Comparison of ENCODE assay signal across 15 cellular contexts in the genomic region with DNA sequence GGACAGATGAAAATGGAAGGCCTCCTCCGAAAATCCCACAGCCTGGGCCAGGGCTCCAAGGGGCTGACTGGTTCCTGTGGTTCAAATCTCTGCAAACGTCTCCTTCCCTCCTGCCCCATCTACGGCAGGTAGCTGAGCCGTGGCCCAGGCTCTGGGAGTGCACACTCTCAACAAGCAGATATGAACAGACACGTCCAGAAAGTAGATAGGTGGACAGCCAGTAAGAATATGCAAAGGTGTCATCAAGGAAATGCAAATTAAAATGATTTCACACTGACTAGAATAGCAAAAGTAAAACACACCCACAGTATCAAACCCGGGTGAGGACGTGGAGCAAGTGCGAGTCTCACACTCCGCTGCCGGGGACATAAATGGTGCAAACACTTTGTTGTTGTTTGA.
DNase-seq lines count a peak whose midpoint lies in the region; ATAC-seq and TF ChIP-seq lines count a peak whose summit lies in the region.
"Had no signal": no experiment of that assay in that cellular context is flagged by ENCODE, and none has a peak within 500 bp of the region (broad histone marks: within the 10 kb centered on the region; RNA-seq: fewer than 3 reads in every experiment).

No MANE protein-coding gene starts in this region.

- no peaks in the 10 kb centered on the region for H3K9me3 Mint-ChIP-seq in nephron
- no peaks in the 10 kb centered on the region for H3K9me3 Mint-ChIP-seq in naive thymus-derived CD8-positive, alpha-beta T cell
- H3K9me3 Mint-ChIP-seq: activated naive CD8-positive, alpha-beta T cell treated with anti-CD3 and anti-CD28 coated beads, Interleukin-2, amount 10 ng/mL, durations not matched to agents 7 days and 5 days; CD8-positive, alpha-beta T cell had no signal

- TF ChIP-seq CTCF in RWPE1 (conservative IDR thresholded peaks at IDR 0.05; ENCODE audit: low read depth) (no peak), nephron (IDR thresholded peaks at IDR 0.05; ENCODE audit: unreplicated experiment in 3 of 3) (no peak), tibial nerve (IDR thresholded peaks at IDR 0.05) (no peak), lower leg skin (IDR thresholded peaks at IDR 0.05) (no peak)

- TF ChIP-seq POLR2A in tibial nerve (IDR thresholded peaks at IDR 0.05) (no peak), lower leg skin (IDR thresholded peaks at IDR 0.05) (no peak)

- peak overlapping the region; percentile 86 for H3K27ac ChIP-seq in RWPE1
- H3K27ac ChIP-seq in tibial nerve = peak overlapping the region in 3 of 4 donors; percentile 64 to 89 (median 76)

- H3K9me3 ChIP-seq in tibial nerve = no peaks in the 10 kb centered on the region

- H3K27me3 ChIP-seq in tibial nerve = no peaks in the 10 kb centered on the region

- POLR2A ChIA-PET in RWPE1 (lab: Yijun Ruan, JAX; ENCODE audit: low non-redundant PET) = interaction anchor here (0.9 kb wide), 1 partner anchor 92 kb away, joined by 3 read pairs; no protein-coding TSS in a partner anchor
- POLR2A ChIA-PET in naive thymus-derived CD8-positive, alpha-beta T cell (lab: Charles Lee) = interaction anchor here (1.5 kb wide), 1 partner anchor 100 kb away, joined by 4 read pairs; no protein-coding TSS in a partner anchor

- H3K36me3 Mint-ChIP-seq in nephron (ENCODE audit: low read depth) = peaks cover 7% of the 10 kb centered on the region
- no peaks in the 10 kb centered on the region for H3K36me3 Mint-ChIP-seq in naive thymus-derived CD8-positive, alpha-beta T cell
- H3K36me3 Mint-ChIP-seq: activated naive CD8-positive, alpha-beta T cell treated with anti-CD3 and anti-CD28 coated beads, Interleukin-2, amount 10 ng/mL, durations not matched to agents 7 days and 5 days; CD8-positive, alpha-beta T cell had no signal

- DNase-seq in RWPE1 (ENCODE audit: low spot score) (no peak), tibial nerve (ENCODE audit: low spot score in 2 of 2) (no peak), mucosa of gallbladder (ENCODE audit: low spot score) (no peak), lower leg skin (ENCODE audit: low spot score in 2 of 2) (no peak)
- no peak for DNase-seq in naive thymus-derived CD8-positive, alpha-beta T cell
- DNase-seq: activated naive CD8-positive, alpha-beta T cell treated with anti-CD3 and anti-CD28 coated beads, Interleukin-2, amount 10 ng/mL, durations not matched to agents 7 days and 5 days; CD8-positive, alpha-beta T cell; effector CD8-positive, alpha-beta T cell; hypothalamus; NCI-H1092 treated with DMSO at 0.1 percent for 48 hours; stimulated activated CD8-positive, alpha-beta memory T cell treated with anti-CD3 and anti-CD28 coated beads, Interleukin-4, amount 100 ng/mL, for 48 hours; T1000 had no signal

- no peaks in the 10 kb centered on the region for H3K27me3 Mint-ChIP-seq in nephron (ENCODE audit: low read depth)
- peaks cover 19 to 45% (median 26%) of the 10 kb centered on the region in 5 donors for H3K27me3 Mint-ChIP-seq in naive thymus-derived CD8-positive, alpha-beta T cell

- no peaks in the 10 kb centered on the region for H3K36me3 ChIP-seq in tibial nerve

- WGBS in tibial nerve, 2 donors = 78 to 81% methylated on average over 10 of the region's 10 CpGs
- 60 to 67% methylated on average over 10 of the region's 10 CpGs for WGBS in lower leg skin, 2 donors

- H3K4me3 ChIP-seq in tibial nerve (no peak overlapping the region), lower leg skin (ENCODE audit: low read depth, poor library complexity, severe bottlenecking) (no peak overlapping the region)

- peaks cover 68% of the 10 kb centered on the region for H3K4me1 Mint-ChIP-seq in nephron
- H3K4me1 Mint-ChIP-seq in naive thymus-derived CD8-positive, alpha-beta T cell = peaks cover 8 to 16% (median 13%) of the 10 kb centered on the region in 4 donors

- peak overlapping the region; percentile 70 to 98 (median 90) for H3K27ac Mint-ChIP-seq in nephron
- H3K27ac Mint-ChIP-seq in naive thymus-derived CD8-positive, alpha-beta T cell = no peak overlapping the region
- H3K27ac Mint-ChIP-seq: activated naive CD8-positive, alpha-beta T cell treated with anti-CD3 and anti-CD28 coated beads, Interleukin-2, amount 10 ng/mL, durations not matched to agents 7 days and 5 days; CD8-positive, alpha-beta T cell had no signal

- ATAC-seq in esophagus mucosa = peak; percentile 13
- ATAC-seq in GM21786 (IDR thresholded peaks at IDR 0.05; ENCODE audit: unreplicated experiment) = no peak
- ATAC-seq in naive thymus-derived CD8-positive, alpha-beta T cell = no peak
- ATAC-seq: CD8-positive, alpha-beta T cell had no signal

- no peak for TF ChIP-seq EP300 in tibial nerve (IDR thresholded peaks at IDR 0.05)

- CTCF ChIA-PET in RWPE1 (lab: Yijun Ruan, JAX) = no interaction called here

- intact Hi-C loops in lower leg skin (cut with DNase I; ENCODE audit: low total_unique reads) = no loop called here

- peaks cover 0 to 58% (median 24%) of the 10 kb centered on the region in 4 donors for H3K4me1 ChIP-seq in tibial nerve

- peak overlapping the region in 2 of 3 experiments; percentile 49 to 63 for H3K4me3 Mint-ChIP-seq in nephron
- H3K4me3 Mint-ChIP-seq in naive thymus-derived CD8-positive, alpha-beta T cell = no peak overlapping the region
- H3K4me3 Mint-ChIP-seq: activated naive CD8-positive, alpha-beta T cell treated with anti-CD3 and anti-CD28 coated beads, Interleukin-2, amount 10 ng/mL, durations not matched to agents 7 days and 5 days; CD8-positive, alpha-beta T cell had no signal

Comparison
In these comparisons a context has a peak if more than half of its experiments do, and no peak if none do; other contexts are left out.
1. H3K27ac Mint-ChIP-seq: peak in nephron (3 of 3); none in naive thymus-derived CD8-positive, alpha-beta T cell (0 of 10).
2. H3K4me3 Mint-ChIP-seq: peak in nephron (2 of 3); none in naive thymus-derived CD8-positive, alpha-beta T cell (0 of 10).